1 cellular context compared by ENCODE assay signal in genomic region chr6:85394853-85395538, GRCh38.
TF ChIP-seq lines count a peak whose summit lies in the region.

No MANE protein-coding gene starts in this region.

TF ChIP-seq in GM23338, 12 proteins besides CTCF, POLR2A, EP300 and RAD21 (continued from another document):
- TF ChIP-seq, protein P1, sequence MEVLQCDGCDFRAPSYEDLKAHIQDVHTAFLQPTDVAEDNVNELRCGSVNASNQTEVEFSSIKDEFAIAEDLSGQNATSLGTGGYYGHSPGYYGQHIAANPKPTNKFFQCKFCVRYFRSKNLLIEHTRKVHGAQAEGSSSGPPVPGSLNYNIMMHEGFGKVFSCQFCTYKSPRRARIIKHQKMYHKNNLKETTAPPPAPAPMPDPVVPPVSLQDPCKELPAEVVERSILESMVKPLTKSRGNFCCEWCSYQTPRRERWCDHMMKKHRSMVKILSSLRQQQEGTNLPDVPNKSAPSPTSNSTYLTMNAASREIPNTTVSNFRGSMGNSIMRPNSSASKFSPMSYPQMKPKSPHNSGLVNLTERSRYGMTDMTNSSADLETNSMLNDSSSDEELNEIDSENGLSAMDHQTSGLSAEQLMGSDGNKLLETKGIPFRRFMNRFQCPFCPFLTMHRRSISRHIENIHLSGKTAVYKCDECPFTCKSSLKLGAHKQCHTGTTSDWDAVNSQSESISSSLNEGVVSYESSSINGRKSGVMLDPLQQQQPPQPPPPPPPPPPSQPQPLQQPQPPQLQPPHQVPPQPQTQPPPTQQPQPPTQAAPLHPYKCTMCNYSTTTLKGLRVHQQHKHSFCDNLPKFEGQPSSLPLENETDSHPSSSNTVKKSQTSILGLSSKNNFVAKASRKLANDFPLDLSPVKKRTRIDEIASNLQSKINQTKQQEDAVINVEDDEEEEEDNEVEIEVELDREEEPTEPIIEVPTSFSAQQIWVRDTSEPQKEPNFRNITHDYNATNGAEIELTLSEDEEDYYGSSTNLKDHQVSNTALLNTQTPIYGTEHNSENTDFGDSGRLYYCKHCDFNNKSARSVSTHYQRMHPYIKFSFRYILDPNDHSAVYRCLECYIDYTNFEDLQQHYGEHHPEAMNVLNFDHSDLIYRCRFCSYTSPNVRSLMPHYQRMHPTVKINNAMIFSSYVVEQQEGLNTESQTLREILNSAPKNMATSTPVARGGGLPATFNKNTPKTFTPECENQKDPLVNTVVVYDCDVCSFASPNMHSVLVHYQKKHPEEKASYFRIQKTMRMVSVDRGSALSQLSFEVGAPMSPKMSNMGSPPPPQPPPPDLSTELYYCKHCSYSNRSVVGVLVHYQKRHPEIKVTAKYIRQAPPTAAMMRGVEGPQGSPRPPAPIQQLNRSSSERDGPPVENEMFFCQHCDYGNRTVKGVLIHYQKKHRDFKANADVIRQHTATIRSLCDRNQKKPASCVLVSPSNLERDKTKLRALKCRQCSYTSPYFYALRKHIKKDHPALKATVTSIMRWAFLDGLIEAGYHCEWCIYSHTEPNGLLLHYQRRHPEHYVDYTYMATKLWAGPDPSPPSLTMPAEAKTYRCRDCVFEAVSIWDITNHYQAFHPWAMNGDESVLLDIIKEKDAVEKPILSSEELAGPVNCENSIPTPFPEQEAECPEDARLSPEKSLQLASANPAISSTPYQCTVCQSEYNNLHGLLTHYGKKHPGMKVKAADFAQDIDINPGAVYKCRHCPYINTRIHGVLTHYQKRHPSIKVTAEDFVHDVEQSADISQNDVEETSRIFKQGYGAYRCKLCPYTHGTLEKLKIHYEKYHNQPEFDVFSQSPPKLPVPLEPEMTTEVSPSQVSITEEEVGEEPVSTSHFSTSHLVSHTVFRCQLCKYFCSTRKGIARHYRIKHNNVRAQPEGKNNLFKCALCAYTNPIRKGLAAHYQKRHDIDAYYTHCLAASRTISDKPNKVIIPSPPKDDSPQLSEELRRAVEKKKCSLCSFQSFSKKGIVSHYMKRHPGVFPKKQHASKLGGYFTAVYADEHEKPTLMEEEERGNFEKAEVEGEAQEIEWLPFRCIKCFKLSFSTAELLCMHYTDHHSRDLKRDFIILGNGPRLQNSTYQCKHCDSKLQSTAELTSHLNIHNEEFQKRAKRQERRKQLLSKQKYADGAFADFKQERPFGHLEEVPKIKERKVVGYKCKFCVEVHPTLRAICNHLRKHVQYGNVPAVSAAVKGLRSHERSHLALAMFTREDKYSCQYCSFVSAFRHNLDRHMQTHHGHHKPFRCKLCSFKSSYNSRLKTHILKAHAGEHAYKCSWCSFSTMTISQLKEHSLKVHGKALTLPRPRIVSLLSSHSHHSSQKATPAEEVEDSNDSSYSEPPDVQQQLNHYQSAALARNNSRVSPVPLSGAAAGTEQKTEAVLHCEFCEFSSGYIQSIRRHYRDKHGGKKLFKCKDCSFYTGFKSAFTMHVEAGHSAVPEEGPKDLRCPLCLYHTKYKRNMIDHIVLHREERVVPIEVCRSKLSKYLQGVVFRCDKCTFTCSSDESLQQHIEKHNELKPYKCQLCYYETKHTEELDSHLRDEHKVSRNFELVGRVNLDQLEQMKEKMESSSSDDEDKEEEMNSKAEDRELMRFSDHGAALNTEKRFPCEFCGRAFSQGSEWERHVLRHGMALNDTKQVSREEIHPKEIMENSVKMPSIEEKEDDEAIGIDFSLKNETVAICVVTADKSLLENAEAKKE (CRISPR knock-in tag; IDR thresholded peaks at IDR 0.05) = no peak
- TF ChIP-seq ETS1 (IDR thresholded peaks at IDR 0.05) = no peak
- no peak for TF ChIP-seq POLR2AphosphoS5 (IDR thresholded peaks at IDR 0.05; ENCODE audit: low read depth)
- no peak for TF ChIP-seq STAT1 (IDR thresholded peaks at IDR 0.05; ENCODE audit: unreplicated experiment)
- no peak for TF ChIP-seq EZH2phosphoT487 (IDR thresholded peaks at IDR 0.05; ENCODE audit: unreplicated experiment)
- no peak for TF ChIP-seq JUNB (IDR thresholded peaks at IDR 0.05; ENCODE audit: unreplicated experiment)
- TF ChIP-seq EZH2 (IDR thresholded peaks at IDR 0.05; ENCODE audit: low read depth, unreplicated experiment) = no peak
- TF ChIP-seq ZNF331 (CRISPR knock-in tag; IDR thresholded peaks at IDR 0.05; ENCODE audit: low read depth) = no peak
- no peak for TF ChIP-seq NANOG (IDR thresholded peaks at IDR 0.05; ENCODE audit: borderline replicate concordance)
- TF ChIP-seq, protein P2, sequence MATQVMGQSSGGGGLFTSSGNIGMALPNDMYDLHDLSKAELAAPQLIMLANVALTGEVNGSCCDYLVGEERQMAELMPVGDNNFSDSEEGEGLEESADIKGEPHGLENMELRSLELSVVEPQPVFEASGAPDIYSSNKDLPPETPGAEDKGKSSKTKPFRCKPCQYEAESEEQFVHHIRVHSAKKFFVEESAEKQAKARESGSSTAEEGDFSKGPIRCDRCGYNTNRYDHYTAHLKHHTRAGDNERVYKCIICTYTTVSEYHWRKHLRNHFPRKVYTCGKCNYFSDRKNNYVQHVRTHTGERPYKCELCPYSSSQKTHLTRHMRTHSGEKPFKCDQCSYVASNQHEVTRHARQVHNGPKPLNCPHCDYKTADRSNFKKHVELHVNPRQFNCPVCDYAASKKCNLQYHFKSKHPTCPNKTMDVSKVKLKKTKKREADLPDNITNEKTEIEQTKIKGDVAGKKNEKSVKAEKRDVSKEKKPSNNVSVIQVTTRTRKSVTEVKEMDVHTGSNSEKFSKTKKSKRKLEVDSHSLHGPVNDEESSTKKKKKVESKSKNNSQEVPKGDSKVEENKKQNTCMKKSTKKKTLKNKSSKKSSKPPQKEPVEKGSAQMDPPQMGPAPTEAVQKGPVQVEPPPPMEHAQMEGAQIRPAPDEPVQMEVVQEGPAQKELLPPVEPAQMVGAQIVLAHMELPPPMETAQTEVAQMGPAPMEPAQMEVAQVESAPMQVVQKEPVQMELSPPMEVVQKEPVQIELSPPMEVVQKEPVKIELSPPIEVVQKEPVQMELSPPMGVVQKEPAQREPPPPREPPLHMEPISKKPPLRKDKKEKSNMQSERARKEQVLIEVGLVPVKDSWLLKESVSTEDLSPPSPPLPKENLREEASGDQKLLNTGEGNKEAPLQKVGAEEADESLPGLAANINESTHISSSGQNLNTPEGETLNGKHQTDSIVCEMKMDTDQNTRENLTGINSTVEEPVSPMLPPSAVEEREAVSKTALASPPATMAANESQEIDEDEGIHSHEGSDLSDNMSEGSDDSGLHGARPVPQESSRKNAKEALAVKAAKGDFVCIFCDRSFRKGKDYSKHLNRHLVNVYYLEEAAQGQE (IDR thresholded peaks at IDR 0.05; ENCODE audit: unreplicated experiment) = no peak
